8 cellular contexts compared by ENCODE assay signal in genomic region chr1:175191654-175192053, GRCh38. TPM values are rescaled to one million over a fixed set of nuclear protein-coding genes. Genes with fewer than 3 reads are reported as not detected.
A peak's percentile ranks its signal among the peaks of the same experiment; 100 is the strongest.
DNase-seq lines count a peak whose midpoint lies in the region; ATAC-seq and TF ChIP-seq lines count a peak whose summit lies in the region.

No MANE protein-coding gene starts in this region.

- H3K4me2 ChIP-seq in OCI-LY3 (ENCODE audit: low read length): peak overlapping the region; percentile 88

- H3K27ac ChIP-seq in OCI-LY3 (ENCODE audit: low read length): peak overlapping the region; percentile 41

- no peaks in the 10 kb centered on the region for H3K9me3 ChIP-seq in OCI-LY3 (ENCODE audit: insufficient read depth, low read length)

- peaks cover 21% of the 10 kb centered on the region for H3K36me3 ChIP-seq in OCI-LY3 (replicated peaks; ENCODE audit: low read depth, low read length)

- peak overlapping the region; percentile 83 for H3K9ac ChIP-seq in OCI-LY3 (ENCODE audit: low read length)

- peak overlapping the region; percentile 93 to 97 (median 96) for H3K27ac Mint-ChIP-seq in CD14-positive monocyte
- peak overlapping the region; percentile 24 to 93 for H3K27ac Mint-ChIP-seq in effector memory CD8-positive, alpha-beta T cell

- H2AFZ ChIP-seq in OCI-LY3 (ENCODE audit: low read depth, low read length): peak overlapping the region; percentile 31

- H3K36me3 Mint-ChIP-seq in CD14-positive monocyte: peaks cover 14 to 19% of the 10 kb centered on the region in 2 donors
- peaks cover 5% of the 10 kb centered on the region for H3K36me3 Mint-ChIP-seq in effector memory CD8-positive, alpha-beta T cell (ENCODE audit: insufficient read depth)

- peak; percentile 38 for ATAC-seq in GM21447 (IDR thresholded peaks at IDR 0.05; ENCODE audit: unreplicated experiment)
- ATAC-seq in effector memory CD8-positive, alpha-beta T cell (replicated peaks): peak; percentile 54
- ATAC-seq in HG02870 (IDR thresholded peaks at IDR 0.05; ENCODE audit: unreplicated experiment): no peak

- peak overlapping the region; percentile 98 to 99 for H3K4me3 Mint-ChIP-seq in CD14-positive monocyte
- H3K4me3 Mint-ChIP-seq in effector memory CD8-positive, alpha-beta T cell: peak overlapping the region; percentile 95 to 97

- intact Hi-C loops in CD14-positive monocyte (cut with micrococcal nuclease) (no loop called here), head of caudate nucleus (cut with DNase I) (no loop called here)

- TF ChIP-seq CTCF in CD14-positive monocyte (IDR thresholded peaks at IDR 0.05) (no peak), OCI-LY3 (IDR thresholded peaks at IDR 0.05; ENCODE audit: low read depth, low read length) (no peak)

- H3K4me1 ChIP-seq in OCI-LY3 (ENCODE audit: low read length): peaks cover 82% of the 10 kb centered on the region

- H3K27me3 Mint-ChIP-seq in CD14-positive monocyte (ENCODE audit: low read depth in 3 of 3): peaks cover 0 to 2% (median 0%) of the 10 kb centered on the region in 3 donors
- H3K27me3 Mint-ChIP-seq in effector memory CD8-positive, alpha-beta T cell: no peaks in the 10 kb centered on the region

- H3K79me2 ChIP-seq in OCI-LY3 (ENCODE audit: low read length): peaks cover 40% of the 10 kb centered on the region

- H3K9me3 Mint-ChIP-seq in CD14-positive monocyte: no peaks in the 10 kb centered on the region
- H3K9me3 Mint-ChIP-seq in effector memory CD8-positive, alpha-beta T cell: no peaks in the 10 kb centered on the region

- DNase-seq in CD14-positive monocyte (ENCODE audit: low spot score): no peak
- DNase-seq in effector memory CD8-positive, alpha-beta T cell: peak; percentile 6 to 29 (median 6)
- DNase-seq in myocyte (ENCODE audit: low read depth): peak; percentile 1
- DNase-seq in head of caudate nucleus: no peak
- no peak for DNase-seq in 8988T

- peak overlapping the region; percentile 89 for H3K4me3 ChIP-seq in OCI-LY3 (ENCODE audit: low read length)

- H3K4me1 Mint-ChIP-seq in CD14-positive monocyte: peaks cover 63% of the 10 kb centered on the region
- H3K4me1 Mint-ChIP-seq in effector memory CD8-positive, alpha-beta T cell (ENCODE audit: low read depth in 2 of 2): peaks cover 49 to 51% of the 10 kb centered on the region in 2 donors

- no peaks in the 10 kb centered on the region for H4K20me1 ChIP-seq in OCI-LY3 (ENCODE audit: insufficient read depth, low read length)

- no peaks in the 10 kb centered on the region for H3K27me3 ChIP-seq in OCI-LY3 (ENCODE audit: low read depth, low read length)

RNA-seq across cellular contexts. Expression of gene KIAA0040, which starts 0.9 kb away (rescaled TPM):
- polyA plus RNA-seq in CD14-positive monocyte: 10 to 100 TPM; 25.9 to 35.4 TPM
- not detected in 2 replicates for total RNA-seq in myocyte
- 0.50 TPM for polyA plus RNA-seq in myocyte (2012)

Comparison
In these comparisons a context has a peak if more than half of its experiments do, and no peak if none do; other contexts are left out.
1. DNase-seq: peak in effector memory CD8-positive, alpha-beta T cell (3 of 3) and myocyte (single experiment); none in CD14-positive monocyte (single experiment), head of caudate nucleus (0 of 42) and 8988T (single experiment).